35 cellular contexts compared by ENCODE assay signal in genomic region chr17:50225693-50226092, GRCh38. TPM values are rescaled to one million over a fixed set of nuclear protein-coding genes. Genes with fewer than 3 reads are reported as not detected.
"Had no signal": no experiment of that assay in that cellular context is flagged by ENCODE, and none has a peak within 500 bp of the region (broad histone marks: within the 10 kb centered on the region; RNA-seq: fewer than 3 reads in every experiment).

No MANE protein-coding gene starts in this region.

- H3K4me1 ChIP-seq: adrenal gland, body of pancreas had no signal

- H3K27me3 ChIP-seq: body of pancreas, brain microvascular endothelial cell, breast epithelium had no signal

- H3K9me3 ChIP-seq: adrenal gland, body of pancreas had no signal

- FAIRE-seq: astrocyte, colon, TTC549 had no signal

- H3K4me3 ChIP-seq: adrenal gland, body of pancreas, breast epithelium had no signal

- ATAC-seq: activated CD8-positive, alpha-beta T cell treated with anti-CD3 and anti-CD28 coated beads for 36 hours; activated naive CD4-positive, alpha-beta T cell treated with anti-CD3 and anti-CD28 coated beads, Interleukin-2, amount 50 U/mL, for 72 hours; activated T-cell treated with anti-CD3 and anti-CD28 coated beads, Interleukin-2, amount 50 U/mL, for 4 hours; activated T-cell treated with anti-CD3 and anti-CD28 coated beads, Interleukin-2, amount 50 U/mL, for 72 hours; activated T-helper 17 cell treated with anti-CD3 and anti-CD28 coated beads, Interleukin-2, amount 50 U/mL, for 72 hours; body of pancreas had no signal

- H3K36me3 ChIP-seq: adrenal gland, brain microvascular endothelial cell, breast epithelium had no signal

- H3K27ac ChIP-seq: adrenal gland, body of pancreas, brain microvascular endothelial cell, breast epithelium, VCaP had no signal

- DNase-seq: activated B cell treated with CpG ODN at 0.5 μM for 24 hours; activated CD4-positive, alpha-beta memory T cell treated with anti-CD3 and anti-CD28 coated beads for 36 hours; activated CD4-positive, alpha-beta T cell treated with anti-CD3 and anti-CD28 coated beads for 4 hours; activated CD4-positive, alpha-beta T cell treated with anti-CD3 and anti-CD28 coated beads, Interleukin-2, amount 10 ng/mL, durations not matched to agents 24 days and 14 days; activated CD4-positive, alpha-beta T cell treated with anti-CD3 and anti-CD28 coated beads, Interleukin-2, amount 50 U/mL, for 1 hour; activated CD4-positive, alpha-beta T cell treated with anti-CD3 and anti-CD28 coated beads, Interleukin-2, amount 50 U/mL, for 4 hours; activated CD4-positive, CD25-positive, alpha-beta regulatory T cell treated with anti-CD3 and anti-CD28 coated beads, Interleukin-2, amount 50 U/mL, for 72 hours; activated CD8-positive, alpha-beta memory T cell treated with anti-CD3 and anti-CD28 coated beads, Interleukin-2, amount 50 U/mL, for 4 hours; activated CD8-positive, alpha-beta T cell treated with anti-CD3 and anti-CD28 coated beads for 36 hours; activated effector memory CD4-positive, alpha-beta T cell treated with anti-CD3 and anti-CD28 coated beads, Interleukin-2, amount 50 U/mL, for 16 hours; activated gamma-delta T cell treated with Interleukin-2 at 50 U/mL for 16 hours; activated naive CD4-positive, alpha-beta T cell; activated naive CD4-positive, alpha-beta T cell treated with anti-CD3 and anti-CD28 coated beads for 36 hours; activated naive CD8-positive, alpha-beta T cell treated with anti-CD3 and anti-CD28 coated beads for 36 hours; activated T-cell treated with anti-CD3 and anti-CD28 coated beads for 4 hours; activated T-cell treated with anti-CD3 and anti-CD28 coated beads, Interleukin-2, amount 50 U/mL, for 1 hour; activated T-cell treated with anti-CD3 and anti-CD28 coated beads, Interleukin-2, amount 50 U/mL, for 4 hours; activated T-cell treated with anti-CD3 and anti-CD28 coated beads, Interleukin-2, amount 50 U/mL, for 72 hours; adrenal gland; amniotic stem cell; body of pancreas; brain microvascular endothelial cell; central memory CD4-positive, alpha-beta T cell; T-helper 2 cell; T-helper 9 cell had no signal

RNA-seq across cellular contexts. Expression of gene TMEM92, which starts 48.6 kb away (rescaled TPM):
- total RNA-seq: activated B cell treated with CpG ODN at 0.5 μM for 24 hours; activated CD8-positive, alpha-beta memory T cell treated with anti-CD3 and anti-CD28 coated beads for 36 hours; activated CD8-positive, alpha-beta T cell treated with anti-CD3 and anti-CD28 coated beads for 36 hours; activated naive CD4-positive, alpha-beta T cell treated with anti-CD3 and anti-CD28 coated beads for 36 hours; activated naive CD8-positive, alpha-beta T cell treated with anti-CD3 and anti-CD28 coated beads for 36 hours; activated T-cell treated with anti-CD3 and anti-CD28 coated beads, Interleukin-2, amount 50 U/mL, for 4 hours; adrenal gland; body of pancreas; cardiac septum; cerebellum had no signal

RNA-seq across cellular contexts. Expression of gene SGCA, which starts 59.9 kb away (rescaled TPM):
- total RNA-seq: activated CD8-positive, alpha-beta memory T cell treated with anti-CD3 and anti-CD28 coated beads for 36 hours; activated T-cell treated with anti-CD3 and anti-CD28 coated beads, Interleukin-2, amount 50 U/mL, for 4 hours; activated T-helper 17 cell treated with anti-CD3 and anti-CD28 coated beads, Interleukin-2, amount 50 U/mL, for 72 hours; cerebellum had no signal
